ENCODE assay signal across 1 cellular context in the genomic region with DNA sequence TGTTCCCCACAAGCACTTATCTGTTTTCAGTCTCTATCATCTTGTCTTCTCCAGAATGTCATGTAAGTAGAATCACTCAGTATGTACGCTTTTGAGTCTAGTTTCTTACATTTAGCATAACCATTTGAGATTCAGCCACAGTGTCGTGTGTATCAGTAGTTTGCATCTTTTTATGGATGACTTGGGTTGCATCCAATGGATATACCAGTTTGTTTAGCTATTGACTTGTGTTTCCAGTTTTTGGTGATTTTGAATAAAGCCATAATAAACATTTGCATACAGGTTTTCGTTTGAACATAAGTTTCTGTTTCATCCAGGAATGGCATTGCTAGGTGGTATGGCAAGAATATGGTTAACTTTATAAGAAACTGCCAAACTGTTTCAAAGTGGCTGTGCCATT.
TF ChIP-seq lines count a peak whose summit lies in the region.

No MANE protein-coding gene starts in this region.

TF ChIP-seq in H1, 55 proteins besides CTCF, POLR2A, EP300 and RAD21:
- TF ChIP-seq CHD7 (IDR thresholded peaks at IDR 0.05; ENCODE audit: insufficient replicate concordance, low read length) (no peak), CHD2 (IDR thresholded peaks at IDR 0.05; ENCODE audit: low read length) (no peak), CBX8 (IDR thresholded peaks at IDR 0.05; ENCODE audit: borderline replicate concordance, low read depth, low read length) (no peak), EZH2 (IDR thresholded peaks at IDR 0.05; ENCODE audit: low read depth, low read length, severe bottlenecking) (no peak), TEAD4 (IDR thresholded peaks at IDR 0.05; ENCODE audit: low read depth, low read length) (no peak), CHD1 (IDR thresholded peaks at IDR 0.05; ENCODE audit: low read depth, low read length) (no peak), EGR1 (IDR thresholded peaks at IDR 0.05; ENCODE audit: borderline replicate concordance, low read depth, low read length) (no peak), KDM5A (IDR thresholded peaks at IDR 0.05; ENCODE audit: low read length) (no peak)
